In genomic region chr1:111591946-111592345, GRCh38 we compare ENCODE assay signal across 12 cellular contexts. TPM values are rescaled to one million over a fixed set of nuclear protein-coding genes. Genes with fewer than 3 reads are reported as not detected.
A peak's percentile ranks its signal among the peaks of the same experiment; 100 is the strongest.
DNase-seq lines count a peak whose midpoint lies in the region; ATAC-seq and TF ChIP-seq lines count a peak whose summit lies in the region.
"Had no signal": no experiment of that assay in that cellular context is flagged by ENCODE, and none has a peak within 500 bp of the region (broad histone marks: within the 10 kb centered on the region; RNA-seq: fewer than 3 reads in every experiment).

No MANE protein-coding gene starts in this region.

- H3K4me3 ChIP-seq in PC-9 (no peak overlapping the region), parathyroid adenoma (ENCODE audit: low read depth, low read length) (no peak overlapping the region)

- H3K36me3 ChIP-seq in PC-9 (ENCODE audit: low read depth), result no peaks in the 10 kb centered on the region
- no peaks in the 10 kb centered on the region for H3K36me3 ChIP-seq in parathyroid adenoma (ENCODE audit: control insufficient read depth, insufficient read depth, low read length)

- no peak for DNase-seq in CD4-positive, alpha-beta T cell
- DNase-seq in PC-9 (no peak), NK-92 (lab: John Stamatoyannopoulos, UW; ENCODE audit: unreplicated experiment) (no peak)
- DNase-seq in effector memory CD8-positive, alpha-beta T cell, result no peak
- DNase-seq: erythroblast; NCI-H748 treated with DMSO at 0.1 percent for 48 hours; stimulated activated CD4-positive, alpha-beta T cell treated with anti-CD3 and anti-CD28 coated beads, Interleukin-15, amount 100 ng/mL, for 24 hours had no signal

- no peak for TF ChIP-seq CTCF in CD4-positive, alpha-beta T cell (IDR thresholded peaks at IDR 0.05)
- TF ChIP-seq CTCF in PC-9 (conservative IDR thresholded peaks at IDR 0.05) (no peak), parathyroid adenoma (IDR thresholded peaks at IDR 0.05) (no peak)

- peak overlapping the region; percentile 75 for H3K4me2 ChIP-seq in PC-9
- H3K4me2 ChIP-seq in parathyroid adenoma (ENCODE audit: low read length), result no peak overlapping the region

- peak overlapping the region; percentile 64 for H3K27ac ChIP-seq in CD4-positive, alpha-beta T cell (ENCODE audit: low read depth, low read length)
- H3K27ac ChIP-seq in PC-9 (peak overlapping the region; percentile 78), parathyroid adenoma (peak overlapping the region; percentile 85)

- POLR2A ChIA-PET in CD4-positive, alpha-beta T cell (lab: Charles Lee), result interaction anchor here (1.2 to 3.3 kb wide), 14 partner anchors 12 to 628 kb away, joined by 3 to 32 read pairs (median 10); partner anchors contain the start of gene RAP1A
- POLR2A ChIA-PET in PC-9 (lab: Charles Lee; ENCODE audit: unreplicated experiment), result no interaction called here

- no TSS peak for BruUV-seq in PC-9 (replicated peaks; lab: Mats Ljungman, UMichigan)

- intact Hi-C loops in CD4-positive, alpha-beta T cell (cut with DNase I, micrococcal nuclease), result loop anchor here (2.0 to 10.0 kb wide), 3 partner anchors 27 to 53 kb away; partner anchors contain the start of gene RAP1A (in 1 of the 2)
- intact Hi-C loops in PC-9 (cut with micrococcal nuclease; ENCODE audit: unreplicated experiment), result loop anchor here (2.0 to 5.0 kb wide), 3 partner anchors 27 to 83 kb away; partner anchors contain the start of gene RAP1A

- H3K79me2 ChIP-seq in PC-9 (ENCODE audit: low read depth) (no peaks in the 10 kb centered on the region), parathyroid adenoma (no peaks in the 10 kb centered on the region)

- H3K4me1 Mint-ChIP-seq in CD4-positive, alpha-beta T cell (ENCODE audit: low read depth), result peaks cover 52% of the 10 kb centered on the region
- peaks cover 28 to 54% of the 10 kb centered on the region in 2 donors for H3K4me1 Mint-ChIP-seq in effector memory CD8-positive, alpha-beta T cell (ENCODE audit: low read depth in 2 of 2)

- H3K9me3 ChIP-seq in CD4-positive, alpha-beta T cell (ENCODE audit: control insufficient read depth, low read length), result no peaks in the 10 kb centered on the region
- H3K9me3 ChIP-seq in PC-9 (ENCODE audit: insufficient read depth, low read depth) (no peaks in the 10 kb centered on the region), parathyroid adenoma (ENCODE audit: control insufficient read depth, low read length) (no peaks in the 10 kb centered on the region)

- CTCF ChIA-PET in CD4-positive, alpha-beta T cell (lab: Charles Lee), result interaction anchor here (1.1 to 2.0 kb wide), 6 partner anchors 11 to 84 kb away, joined by 3 to 11 read pairs (median 6); no protein-coding TSS in a partner anchor
- CTCF ChIA-PET in PC-9 (lab: Charles Lee), result no interaction called here

- peaks cover 39% of the 10 kb centered on the region for H3F3A ChIP-seq in PC-9 (ENCODE audit: insufficient read depth, low read depth)

- H3K9me3 Mint-ChIP-seq in CD4-positive, alpha-beta T cell, result no peaks in the 10 kb centered on the region
- no peaks in the 10 kb centered on the region for H3K9me3 Mint-ChIP-seq in effector memory CD8-positive, alpha-beta T cell

- H3K27ac Mint-ChIP-seq in CD4-positive, alpha-beta T cell, result peak overlapping the region; percentile 79
- peak overlapping the region; percentile 66 to 70 for H3K27ac Mint-ChIP-seq in effector memory CD8-positive, alpha-beta T cell
- H3K27ac Mint-ChIP-seq: CD14-positive monocyte had no signal

- H3K9ac ChIP-seq in parathyroid adenoma, result no peak overlapping the region

- H3K9me2 ChIP-seq in PC-9 (ENCODE audit: insufficient read depth), result no peaks in the 10 kb centered on the region

- H4K20me1 ChIP-seq in PC-9 (ENCODE audit: insufficient read depth), result no peaks in the 10 kb centered on the region

- no peaks in the 10 kb centered on the region for H3K27me3 ChIP-seq in CD4-positive, alpha-beta T cell (ENCODE audit: control insufficient read depth, insufficient read depth, low read length)
- H3K27me3 ChIP-seq in PC-9 (ENCODE audit: insufficient read depth, low read depth) (no peaks in the 10 kb centered on the region), parathyroid adenoma (ENCODE audit: control insufficient read depth, insufficient read depth, low read length) (no peaks in the 10 kb centered on the region)

- H3K27me3 Mint-ChIP-seq in CD4-positive, alpha-beta T cell, result no peaks in the 10 kb centered on the region
- H3K27me3 Mint-ChIP-seq in effector memory CD8-positive, alpha-beta T cell, result no peaks in the 10 kb centered on the region

- H3K36me3 Mint-ChIP-seq in CD4-positive, alpha-beta T cell (ENCODE audit: low read depth), result no peaks in the 10 kb centered on the region
- H3K36me3 Mint-ChIP-seq in effector memory CD8-positive, alpha-beta T cell (ENCODE audit: insufficient read depth), result peaks cover 10% of the 10 kb centered on the region
- H3K36me3 Mint-ChIP-seq: CD14-positive monocyte had no signal

- H3K4me1 ChIP-seq in PC-9 (replicated peaks; ENCODE audit: insufficient read depth), result peaks cover 36% of the 10 kb centered on the region
- H3K4me1 ChIP-seq in parathyroid adenoma, result peaks cover 33% of the 10 kb centered on the region

- H2AFZ ChIP-seq in PC-9 (peak overlapping the region; percentile 64), parathyroid adenoma (peak overlapping the region; percentile 54)

- no peak overlapping the region for H3K4me3 Mint-ChIP-seq in CD4-positive, alpha-beta T cell
- peak overlapping the region in 1 of 2 donors; percentile 81 for H3K4me3 Mint-ChIP-seq in effector memory CD8-positive, alpha-beta T cell
- H3K4me3 Mint-ChIP-seq: CD14-positive monocyte had no signal

- no peak for ATAC-seq in CD4-positive, alpha-beta T cell (ENCODE audit: poor library complexity)
- ATAC-seq in effector memory CD8-positive, alpha-beta T cell (replicated peaks), result no peak
- ATAC-seq in activated CD4-positive, CD25-positive, alpha-beta regulatory T cell treated with anti-CD3 and anti-CD28 coated beads, Interleukin-2, amount 50 U/mL, for 24 hours, result no peak
- no peak for ATAC-seq in GM18498 (IDR thresholded peaks at IDR 0.05; ENCODE audit: unreplicated experiment)
- ATAC-seq in HG02885 (IDR thresholded peaks at IDR 0.05; ENCODE audit: poor library complexity, unreplicated experiment), result no peak

RNA-seq across cellular contexts. Expression of gene RAP1A, which starts 27.6 kb away (rescaled TPM):
- total RNA-seq in CD4-positive, alpha-beta T cell, result 10 to 100 TPM; 63.8 to 67.1 TPM
- total RNA-seq in PC-9 (2021), result 45.4 and 55.2 TPM in 2 replicates
